25 cellular contexts compared by ENCODE assay signal in the genomic region with DNA sequence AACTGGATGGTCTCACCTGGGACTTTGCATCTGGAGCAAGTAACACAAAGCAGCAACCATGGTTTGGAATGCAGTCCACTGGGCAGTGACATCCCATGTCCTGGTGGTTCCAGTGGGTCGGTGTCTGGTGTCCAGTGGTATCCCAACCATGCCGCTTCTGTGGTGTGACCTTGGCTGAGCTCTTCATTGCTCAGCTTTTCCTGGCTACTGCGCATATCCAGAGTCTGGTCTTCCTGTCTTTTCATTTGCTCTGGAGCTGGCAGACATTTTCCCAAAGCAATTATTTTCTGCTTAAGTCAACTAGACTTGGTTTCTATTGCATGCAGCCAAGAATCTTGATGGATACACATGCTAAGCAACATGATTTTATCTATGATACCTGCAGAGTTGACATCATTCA. TPM values are rescaled to one million over a fixed set of nuclear protein-coding genes. Genes with fewer than 3 reads are reported as not detected.
"Had no signal": no experiment of that assay in that cellular context is flagged by ENCODE, and none has a peak within 500 bp of the region (broad histone marks: within the 10 kb centered on the region; RNA-seq: fewer than 3 reads in every experiment).

No MANE protein-coding gene starts in this region.

- H3K9me3 Mint-ChIP-seq: activated naive CD4-positive, alpha-beta T cell treated with anti-CD3 and anti-CD28 coated beads for 36 hours; activated naive CD8-positive, alpha-beta T cell treated with anti-CD3 and anti-CD28 coated beads, Interleukin-2, amount 10 ng/mL, durations not matched to agents 7 days and 5 days; activated T-cell treated with anti-CD3 and anti-CD28 coated beads, Interleukin-2, amount 50 U/mL, for 4 hours; mesothelial cell of epicardium; natural killer cell; T-helper 2 cell treated with Interferon-gamma antibody and Interleukin-4, amounts not matched to agents 5 μg/mL and 100 μg/mL, for 36 hours had no signal

- H3K4me3 ChIP-seq: gastrocnemius medialis, left ventricle myocardium inferior, sigmoid colon, upper lobe of left lung had no signal

- H3K4me3 Mint-ChIP-seq: activated naive CD4-positive, alpha-beta T cell treated with anti-CD3 and anti-CD28 coated beads for 36 hours; activated T-cell treated with anti-CD3 and anti-CD28 coated beads, Interleukin-2, amount 50 U/mL, for 4 hours; mesothelial cell of epicardium; natural killer cell; T-helper 2 cell treated with Interferon-gamma antibody and Interleukin-4, amounts not matched to agents 5 μg/mL and 100 μg/mL, for 36 hours had no signal

- DNase-seq: activated CD4-positive, alpha-beta T cell treated with anti-CD3 and anti-CD28 coated beads, Interleukin-2, amount 50 U/mL, for 4 hours; activated CD8-positive, alpha-beta memory T cell treated with anti-CD3 and anti-CD28 coated beads, Interleukin-2, amount 50 U/mL, for 48 hours; activated naive CD4-positive, alpha-beta T cell treated with anti-CD3 and anti-CD28 coated beads for 36 hours; activated naive CD8-positive, alpha-beta T cell treated with anti-CD3 and anti-CD28 coated beads, Interleukin-2, amount 10 ng/mL, durations not matched to agents 7 days and 5 days; activated T-cell treated with anti-CD3 and anti-CD28 coated beads, Interleukin-2, amount 50 U/mL, for 4 hours; amniotic stem cell; cortex of kidney; effector CD4-positive, alpha-beta T cell; erythroblast; gastrocnemius medialis; head of caudate nucleus; hypothalamus; left ventricle myocardium inferior; mammary epithelial cell; natural killer cell; sigmoid colon; stimulated activated CD4-positive, alpha-beta T cell treated with anti-CD3 and anti-CD28 coated beads, Interleukin-2, amount 100 ng/mL, for 48 hours; stimulated activated CD8-positive, alpha-beta memory T cell treated with anti-CD3 and anti-CD28 coated beads, Interleukin-4, amount 100 ng/mL, for 48 hours; stimulated activated naive CD4-positive, alpha-beta T cell; upper lobe of left lung had no signal

- ATAC-seq: activated T-cell treated with anti-CD3 and anti-CD28 coated beads, Interleukin-2, amount 50 U/mL, for 4 hours; gastrocnemius medialis; natural killer cell had no signal

- H3K27ac Mint-ChIP-seq: activated naive CD4-positive, alpha-beta T cell treated with anti-CD3 and anti-CD28 coated beads for 36 hours; activated naive CD8-positive, alpha-beta T cell treated with anti-CD3 and anti-CD28 coated beads, Interleukin-2, amount 10 ng/mL, durations not matched to agents 7 days and 5 days; mesothelial cell of epicardium; natural killer cell; T-helper 2 cell treated with Interferon-gamma antibody and Interleukin-4, amounts not matched to agents 5 μg/mL and 100 μg/mL, for 36 hours had no signal

- H3K27me3 Mint-ChIP-seq: activated naive CD8-positive, alpha-beta T cell treated with anti-CD3 and anti-CD28 coated beads, Interleukin-2, amount 10 ng/mL, durations not matched to agents 7 days and 5 days had no signal

- H3K36me3 Mint-ChIP-seq: mesothelial cell of epicardium, natural killer cell had no signal

RNA-seq across cellular contexts. Expression of gene CD2, which starts 28.4 kb away (rescaled TPM):
- total RNA-seq: cerebellum, mammary epithelial cell, mesothelial cell of epicardium, osteoblast, renal cortical epithelial cell had no signal
